ENCODE assay signal across 38 cellular contexts in genomic region chr3:816605-817004, GRCh38.
"Had no signal": no experiment of that assay in that cellular context is flagged by ENCODE, and none has a peak within 500 bp of the region (broad histone marks: within the 10 kb centered on the region; RNA-seq: fewer than 3 reads in every experiment).

No MANE protein-coding gene starts in this region.

- H3K27me3 ChIP-seq: adrenal gland, ascending aorta, body of pancreas, brain microvascular endothelial cell, breast epithelium, cardiac muscle cell had no signal

- H3K9me3 ChIP-seq: adrenal gland, body of pancreas had no signal

- ATAC-seq: activated naive CD4-positive, alpha-beta T cell treated with anti-CD3 and anti-CD28 coated beads, Interleukin-2, amount 50 U/mL, for 72 hours; activated naive CD8-positive, alpha-beta T cell treated with anti-CD3 and anti-CD28 coated beads, Interleukin-2, amount 50 U/mL, for 24 hours; activated T-cell treated with anti-CD3 and anti-CD28 coated beads, Interleukin-2, amount 50 U/mL, for 4 hours; activated T-cell treated with anti-CD3 and anti-CD28 coated beads, Interleukin-2, amount 50 U/mL, for 72 hours; activated T-helper 17 cell treated with anti-CD3 and anti-CD28 coated beads, Interleukin-2, amount 50 U/mL, for 72 hours; body of pancreas had no signal

- H3K4me1 ChIP-seq: adrenal gland, ascending aorta, body of pancreas, breast epithelium had no signal

- H3K27ac Mint-ChIP-seq: activated naive CD4-positive, alpha-beta T cell treated with anti-CD3 and anti-CD28 coated beads for 36 hours; activated naive CD4-positive, alpha-beta T cell treated with anti-CD3 and anti-CD28 coated beads, Interleukin-2, amount 10 ng/mL, durations not matched to agents 7 days and 5 days; activated naive CD4-positive, alpha-beta T cell treated with anti-CD3 and anti-CD28 coated beads, Interleukin-2, amount 50 U/mL, for 24 hours; activated naive CD4-positive, alpha-beta T cell treated with anti-CD3 and anti-CD28 coated beads, Interleukin-2, amount 50 U/mL, for 72 hours; activated naive CD8-positive, alpha-beta T cell; activated naive CD8-positive, alpha-beta T cell treated with anti-CD3 and anti-CD28 coated beads for 36 hours; activated naive CD8-positive, alpha-beta T cell treated with anti-CD3 and anti-CD28 coated beads, Interleukin-2, amount 10 ng/mL, durations not matched to agents 7 days and 5 days; activated naive CD8-positive, alpha-beta T cell treated with anti-CD3 and anti-CD28 coated beads, Interleukin-2, amount 50 U/mL, for 24 hours; activated T-cell treated with anti-CD3 and anti-CD28 coated beads, Interleukin-2, amount 50 U/mL, for 24 hours; activated T-cell treated with anti-CD3 and anti-CD28 coated beads, Interleukin-2, amount 50 U/mL, for 72 hours; activated T-helper 1 cell treated with anti-CD3 and anti-CD28 coated beads, Interleukin-12 subunit alpha, Interleukin-12 subunit beta, Interleukin-2, Interleukin-4 antibody, amounts not matched to agents 30 ng/mL and 10 ng/mL and 1 ng/mL, durations not matched to agents 14 hours and 24 hours and 36 hours; activated T-helper 17 cell treated with anti-CD3 and anti-CD28 coated beads, Interleukin-2, amount 50 U/mL, for 72 hours; activated T-helper 2 cell treated with anti-CD3 and anti-CD28 coated beads, Interferon-gamma antibody, Interleukin-2, Interleukin-4, amounts not matched to agents 10 μg/mL and 5 μg/mL and 100 μg/mL, durations not matched to agents 14 hours and 24 hours and 36 hours; brain had no signal

- H3K27ac ChIP-seq: adrenal gland, ascending aorta, body of pancreas, brain microvascular endothelial cell, breast epithelium, cardiac muscle cell had no signal

- H3K4me3 Mint-ChIP-seq: activated naive CD4-positive, alpha-beta T cell treated with anti-CD3 and anti-CD28 coated beads for 36 hours; activated naive CD4-positive, alpha-beta T cell treated with anti-CD3 and anti-CD28 coated beads, Interleukin-2, amount 10 ng/mL, durations not matched to agents 7 days and 5 days; activated naive CD4-positive, alpha-beta T cell treated with anti-CD3 and anti-CD28 coated beads, Interleukin-2, amount 50 U/mL, for 24 hours; activated naive CD8-positive, alpha-beta T cell; activated naive CD8-positive, alpha-beta T cell treated with anti-CD3 and anti-CD28 coated beads for 36 hours; activated naive CD8-positive, alpha-beta T cell treated with anti-CD3 and anti-CD28 coated beads, Interleukin-2, amount 10 ng/mL, durations not matched to agents 7 days and 5 days; activated naive CD8-positive, alpha-beta T cell treated with anti-CD3 and anti-CD28 coated beads, Interleukin-2, amount 50 U/mL, for 24 hours; activated T-cell treated with anti-CD3 and anti-CD28 coated beads, Interleukin-2, amount 50 U/mL, for 24 hours; activated T-cell treated with anti-CD3 and anti-CD28 coated beads, Interleukin-2, amount 50 U/mL, for 4 hours; activated T-cell treated with anti-CD3 and anti-CD28 coated beads, Interleukin-2, amount 50 U/mL, for 72 hours; activated T-helper 1 cell treated with anti-CD3 and anti-CD28 coated beads, Interleukin-12 subunit alpha, Interleukin-12 subunit beta, Interleukin-2, Interleukin-4 antibody, amounts not matched to agents 30 ng/mL and 10 ng/mL and 1 ng/mL, durations not matched to agents 14 hours and 24 hours and 36 hours; activated T-helper 17 cell treated with anti-CD3 and anti-CD28 coated beads, Interleukin-2, amount 50 U/mL, for 72 hours; brain; central memory CD8-positive, alpha-beta T cell had no signal

- H3K36me3 ChIP-seq: adrenal gland, ascending aorta, brain microvascular endothelial cell, breast epithelium, cardiac muscle cell had no signal

- H3K9me3 Mint-ChIP-seq: activated naive CD8-positive, alpha-beta T cell treated with anti-CD3 and anti-CD28 coated beads, Interleukin-2, amount 10 ng/mL, durations not matched to agents 7 days and 5 days had no signal

- H3K4me1 Mint-ChIP-seq: activated naive CD4-positive, alpha-beta T cell treated with anti-CD3 and anti-CD28 coated beads, Interleukin-2, amount 10 ng/mL, durations not matched to agents 7 days and 5 days; activated naive CD4-positive, alpha-beta T cell treated with anti-CD3 and anti-CD28 coated beads, Interleukin-2, amount 50 U/mL, for 24 hours; activated naive CD8-positive, alpha-beta T cell treated with anti-CD3 and anti-CD28 coated beads for 36 hours; activated naive CD8-positive, alpha-beta T cell treated with anti-CD3 and anti-CD28 coated beads, Interleukin-2, amount 10 ng/mL, durations not matched to agents 7 days and 5 days; activated naive CD8-positive, alpha-beta T cell treated with anti-CD3 and anti-CD28 coated beads, Interleukin-2, amount 50 U/mL, for 24 hours; activated T-helper 17 cell treated with anti-CD3 and anti-CD28 coated beads, Interleukin-2, amount 50 U/mL, for 72 hours; brain; central memory CD8-positive, alpha-beta T cell had no signal

- H3K4me3 ChIP-seq: adrenal gland, ascending aorta, body of pancreas, breast epithelium, cardiac muscle cell had no signal

- H3K36me3 Mint-ChIP-seq: activated naive CD4-positive, alpha-beta T cell treated with anti-CD3 and anti-CD28 coated beads, Interleukin-2, amount 10 ng/mL, durations not matched to agents 7 days and 5 days; activated naive CD4-positive, alpha-beta T cell treated with anti-CD3 and anti-CD28 coated beads, Interleukin-2, amount 50 U/mL, for 24 hours; activated naive CD8-positive, alpha-beta T cell; activated naive CD8-positive, alpha-beta T cell treated with anti-CD3 and anti-CD28 coated beads for 36 hours; activated naive CD8-positive, alpha-beta T cell treated with anti-CD3 and anti-CD28 coated beads, Interleukin-2, amount 10 ng/mL, durations not matched to agents 7 days and 5 days had no signal

- H3K27me3 Mint-ChIP-seq: activated naive CD4-positive, alpha-beta T cell treated with anti-CD3 and anti-CD28 coated beads, Interleukin-2, amount 10 ng/mL, durations not matched to agents 7 days and 5 days; activated naive CD4-positive, alpha-beta T cell treated with anti-CD3 and anti-CD28 coated beads, Interleukin-2, amount 50 U/mL, for 24 hours; activated naive CD8-positive, alpha-beta T cell; activated naive CD8-positive, alpha-beta T cell treated with anti-CD3 and anti-CD28 coated beads for 36 hours; activated naive CD8-positive, alpha-beta T cell treated with anti-CD3 and anti-CD28 coated beads, Interleukin-2, amount 10 ng/mL, durations not matched to agents 7 days and 5 days; activated naive CD8-positive, alpha-beta T cell treated with anti-CD3 and anti-CD28 coated beads, Interleukin-2, amount 50 U/mL, for 24 hours; activated T-cell treated with anti-CD3 and anti-CD28 coated beads, Interleukin-2, amount 50 U/mL, for 24 hours; activated T-helper 17 cell treated with anti-CD3 and anti-CD28 coated beads, Interleukin-2, amount 50 U/mL, for 72 hours; central memory CD8-positive, alpha-beta T cell had no signal

- DNase-seq: activated effector memory CD4-positive, alpha-beta T cell treated with anti-CD3 and anti-CD28 coated beads, Interleukin-2, amount 50 U/mL, for 16 hours; activated effector memory CD4-positive, alpha-beta T cell treated with Interleukin-2 at 50 U/mL for 16 hours; activated gamma-delta T cell; activated gamma-delta T cell treated with Interleukin-2 at 50 U/mL for 16 hours; activated naive CD4-positive, alpha-beta T cell; activated naive CD4-positive, alpha-beta T cell treated with anti-CD3 and anti-CD28 coated beads for 36 hours; activated naive CD4-positive, alpha-beta T cell treated with anti-CD3 and anti-CD28 coated beads, Interleukin-2, amount 10 ng/mL, durations not matched to agents 7 days and 5 days; activated naive CD4-positive, alpha-beta T cell treated with anti-CD3 and anti-CD28 coated beads, Interleukin-2, amount 50 U/mL, for 16 hours; activated naive CD4-positive, alpha-beta T cell treated with Interleukin-2 at 50 U/mL for 16 hours; activated naive CD8-positive, alpha-beta T cell treated with anti-CD3 and anti-CD28 coated beads for 36 hours; activated naive CD8-positive, alpha-beta T cell treated with anti-CD3 and anti-CD28 coated beads, Interleukin-2, amount 10 ng/mL, durations not matched to agents 7 days and 5 days; activated naive CD8-positive, alpha-beta T cell treated with anti-CD3 and anti-CD28 coated beads, Interleukin-2, amount 50 U/mL, for 24 hours; activated T-cell treated with anti-CD3 and anti-CD28 coated beads for 4 hours; activated T-cell treated with anti-CD3 and anti-CD28 coated beads, Interleukin-2, amount 50 U/mL, for 1 hour; activated T-cell treated with anti-CD3 and anti-CD28 coated beads, Interleukin-2, amount 50 U/mL, for 24 hours; activated T-cell treated with anti-CD3 and anti-CD28 coated beads, Interleukin-2, amount 50 U/mL, for 4 hours; activated T-cell treated with anti-CD3 and anti-CD28 coated beads, Interleukin-2, amount 50 U/mL, for 48 hours; activated T-cell treated with anti-CD3 and anti-CD28 coated beads, Interleukin-2, amount 50 U/mL, for 72 hours; adrenal gland; amniotic stem cell; amygdala; anterior cingulate cortex; body of pancreas; brain microvascular endothelial cell; caudate nucleus; central memory CD4-positive, alpha-beta T cell; cerebellar nuclear complex had no signal
